Comparison of ENCODE assay signal across 13 cellular contexts in genomic region chr2:203759692-203760365, GRCh38. TPM values are rescaled to one million over a fixed set of nuclear protein-coding genes. Genes with fewer than 3 reads are reported as not detected.
DNase-seq lines count a peak whose midpoint lies in the region; ATAC-seq and TF ChIP-seq lines count a peak whose summit lies in the region.
"Had no signal": no experiment of that assay in that cellular context is flagged by ENCODE, and none has a peak within 500 bp of the region (broad histone marks: within the 10 kb centered on the region; RNA-seq: fewer than 3 reads in every experiment).

No MANE protein-coding gene starts in this region.

- POLR2A ChIA-PET in activated CD4-positive, alpha-beta memory T cell treated with anti-CD3 and anti-CD28 coated beads, Interleukin-2, amount 10 ng/mL, durations not matched to agents 7 days and 5 days (lab: Charles Lee), result interaction anchor here (1.6 to 2.0 kb wide), 3 partner anchors 10 to 42 kb away, joined by 4 to 5 read pairs (median 5); no protein-coding TSS in a partner anchor

- CTCF ChIA-PET in activated CD4-positive, alpha-beta memory T cell treated with anti-CD3 and anti-CD28 coated beads, Interleukin-2, amount 10 ng/mL, durations not matched to agents 7 days and 5 days (lab: Charles Lee), result no interaction called here

- no peak for ATAC-seq in stimulated activated naive CD8-positive, alpha-beta T cell treated with anti-CD3 and anti-CD28 coated beads, Interleukin-15, amount 100 ng/mL, for 72 hours
- no peak for ATAC-seq in stimulated activated naive CD8-positive, alpha-beta T cell treated with anti-CD3 and anti-CD28 coated beads, Interleukin-15, Interleukin-2, amounts not matched to agents 100 U/mL and 50 U/mL, for 24 hours
- ATAC-seq in GM21381 (IDR thresholded peaks at IDR 0.05; ENCODE audit: unreplicated experiment), result no peak
- ATAC-seq: activated naive CD4-positive, alpha-beta T cell treated with anti-CD3 and anti-CD28 coated beads, Interleukin-2, amount 50 U/mL, for 72 hours had no signal

- H3K4me3 ChIP-seq in astrocyte of the spinal cord (ENCODE audit: low read depth, low read length), result no peak overlapping the region
- H3K4me3 ChIP-seq in colonic mucosa, result no peak overlapping the region
- H3K4me3 ChIP-seq: vagina had no signal

- H3K27me3 ChIP-seq in colonic mucosa, result no peaks in the 10 kb centered on the region
- H3K27me3 ChIP-seq: BE2C, vagina had no signal

- no peak for DNase-seq in stimulated activated naive CD8-positive, alpha-beta T cell treated with anti-CD3 and anti-CD28 coated beads, Interleukin-15, amount 100 ng/mL, for 72 hours
- DNase-seq in stimulated activated naive CD8-positive, alpha-beta T cell treated with anti-CD3 and anti-CD28 coated beads, Interleukin-15, Interleukin-2, amounts not matched to agents 100 U/mL and 50 U/mL, for 24 hours, result no peak
- DNase-seq in astrocyte of the spinal cord (ENCODE audit: low read depth, low spot score) (peak; percentile 90), kidney glomerular epithelial cell (lab: John Stamatoyannopoulos, UW) (peak; percentile 73), NCI-H69 (lab: John Stamatoyannopoulos, UW) (no peak), colonic mucosa (no peak)
- DNase-seq in activated CD4-positive, alpha-beta memory T cell treated with anti-CD3 and anti-CD28 coated beads, Interleukin-2, amount 10 ng/mL, durations not matched to agents 7 days and 5 days, result no peak
- DNase-seq: activated CD4-positive, CD25-positive, alpha-beta regulatory T cell; BE2C; NCI-H1048 had no signal

- peaks cover 73% of the 10 kb centered on the region for H3K36me3 Mint-ChIP-seq in activated CD4-positive, alpha-beta memory T cell treated with anti-CD3 and anti-CD28 coated beads, Interleukin-2, amount 10 ng/mL, durations not matched to agents 7 days and 5 days (ENCODE audit: low read depth)

- peaks cover 66% of the 10 kb centered on the region for H3K4me1 Mint-ChIP-seq in stimulated activated naive CD8-positive, alpha-beta T cell treated with anti-CD3 and anti-CD28 coated beads, Interleukin-15, amount 100 ng/mL, for 72 hours
- H3K4me1 Mint-ChIP-seq in activated CD4-positive, alpha-beta memory T cell treated with anti-CD3 and anti-CD28 coated beads, Interleukin-2, amount 10 ng/mL, durations not matched to agents 7 days and 5 days, result peaks cover 26% of the 10 kb centered on the region

- in situ Hi-C loops in astrocyte of the spinal cord (cut with HindIII; ENCODE audit: low sequenced_read_pairs), result no loop called here

- H3K27me3 Mint-ChIP-seq in stimulated activated naive CD8-positive, alpha-beta T cell treated with anti-CD3 and anti-CD28 coated beads, Interleukin-15, amount 100 ng/mL, for 72 hours, result no peaks in the 10 kb centered on the region
- H3K27me3 Mint-ChIP-seq in activated CD4-positive, alpha-beta memory T cell treated with anti-CD3 and anti-CD28 coated beads, Interleukin-2, amount 10 ng/mL, durations not matched to agents 7 days and 5 days, result no peaks in the 10 kb centered on the region

- H3K27ac ChIP-seq in colonic mucosa, result no peak overlapping the region
- H3K27ac ChIP-seq: vagina had no signal

- no peaks in the 10 kb centered on the region for H3K36me3 ChIP-seq in colonic mucosa
- H3K36me3 ChIP-seq: BE2C, vagina had no signal

- peaks cover 28 to 49% of the 10 kb centered on the region in 2 donors for H3K9me3 Mint-ChIP-seq in stimulated activated naive CD8-positive, alpha-beta T cell treated with anti-CD3 and anti-CD28 coated beads, Interleukin-15, amount 100 ng/mL, for 72 hours
- H3K9me3 Mint-ChIP-seq in activated CD4-positive, alpha-beta memory T cell treated with anti-CD3 and anti-CD28 coated beads, Interleukin-2, amount 10 ng/mL, durations not matched to agents 7 days and 5 days, result peaks cover 33% of the 10 kb centered on the region

- no peak overlapping the region for H3K4me3 Mint-ChIP-seq in stimulated activated naive CD8-positive, alpha-beta T cell treated with anti-CD3 and anti-CD28 coated beads, Interleukin-15, amount 100 ng/mL, for 72 hours
- no peak overlapping the region for H3K4me3 Mint-ChIP-seq in activated CD4-positive, alpha-beta memory T cell treated with anti-CD3 and anti-CD28 coated beads, Interleukin-2, amount 10 ng/mL, durations not matched to agents 7 days and 5 days

- H3K9me3 ChIP-seq in colonic mucosa, result no peaks in the 10 kb centered on the region
- H3K9me3 ChIP-seq: BE2C, vagina had no signal

- no peak overlapping the region for H3K9ac ChIP-seq in colonic mucosa (ENCODE audit: low read depth in 2 of 2, low read length in 2 of 2)

- H3K27ac Mint-ChIP-seq in stimulated activated naive CD8-positive, alpha-beta T cell treated with anti-CD3 and anti-CD28 coated beads, Interleukin-15, amount 100 ng/mL, for 72 hours, result peak overlapping the region; percentile 43 to 77
- H3K27ac Mint-ChIP-seq in activated CD4-positive, alpha-beta memory T cell treated with anti-CD3 and anti-CD28 coated beads, Interleukin-2, amount 10 ng/mL, durations not matched to agents 7 days and 5 days, result no peak overlapping the region

- TF ChIP-seq CTCF in astrocyte of the spinal cord (IDR thresholded peaks at IDR 0.05; ENCODE audit: low read depth, low read length), result no peak
- TF ChIP-seq CTCF in colonic mucosa (IDR thresholded peaks at IDR 0.05), result no peak

- intact Hi-C loops in colonic mucosa (cut with DNase I), result no loop called here

- no peaks in the 10 kb centered on the region for H3K4me1 ChIP-seq in colonic mucosa
- H3K4me1 ChIP-seq: BE2C, vagina had no signal

RNA-seq across cellular contexts. Expression of gene CD28, which starts 53.4 kb away (rescaled TPM):
- total RNA-seq in activated CD4-positive, alpha-beta memory T cell treated with anti-CD3 and anti-CD28 coated beads, Interleukin-2, amount 10 ng/mL, durations not matched to agents 7 days and 5 days, result 100 to 1,000 TPM; 194 to 205 TPM
- total RNA-seq in colonic mucosa, result 1 to 10 TPM; 1.5 to 1.9 TPM

Comparison
In these comparisons a context has a peak if more than half of its experiments do, and no peak if none do; other contexts are left out.
1. DNase-seq: peak in astrocyte of the spinal cord (single experiment) and kidney glomerular epithelial cell (single experiment); none in stimulated activated naive CD8-positive, alpha-beta T cell treated with anti-CD3 and anti-CD28 coated beads, Interleukin-15, amount 100 ng/mL, for 72 hours (0 of 2), stimulated activated naive CD8-positive, alpha-beta T cell treated with anti-CD3 and anti-CD28 coated beads, Interleukin-15, Interleukin-2, amounts not matched to agents 100 U/mL and 50 U/mL, for 24 hours (single experiment), activated CD4-positive, alpha-beta memory T cell treated with anti-CD3 and anti-CD28 coated beads, Interleukin-2, amount 10 ng/mL, durations not matched to agents 7 days and 5 days (single experiment), NCI-H69 (single experiment) and colonic mucosa (single experiment).
2. RNA of gene CD28, which starts 53.4 kb away (total RNA-seq): 194 to 205 TPM in activated CD4-positive, alpha-beta memory T cell treated with anti-CD3 and anti-CD28 coated beads, Interleukin-2, amount 10 ng/mL, durations not matched to agents 7 days and 5 days; 1.5 to 1.9 TPM in colonic mucosa; every median in the first group is over 10 times any median in the second.